ENCODE assay signal across 1 cellular context in the genomic region with DNA sequence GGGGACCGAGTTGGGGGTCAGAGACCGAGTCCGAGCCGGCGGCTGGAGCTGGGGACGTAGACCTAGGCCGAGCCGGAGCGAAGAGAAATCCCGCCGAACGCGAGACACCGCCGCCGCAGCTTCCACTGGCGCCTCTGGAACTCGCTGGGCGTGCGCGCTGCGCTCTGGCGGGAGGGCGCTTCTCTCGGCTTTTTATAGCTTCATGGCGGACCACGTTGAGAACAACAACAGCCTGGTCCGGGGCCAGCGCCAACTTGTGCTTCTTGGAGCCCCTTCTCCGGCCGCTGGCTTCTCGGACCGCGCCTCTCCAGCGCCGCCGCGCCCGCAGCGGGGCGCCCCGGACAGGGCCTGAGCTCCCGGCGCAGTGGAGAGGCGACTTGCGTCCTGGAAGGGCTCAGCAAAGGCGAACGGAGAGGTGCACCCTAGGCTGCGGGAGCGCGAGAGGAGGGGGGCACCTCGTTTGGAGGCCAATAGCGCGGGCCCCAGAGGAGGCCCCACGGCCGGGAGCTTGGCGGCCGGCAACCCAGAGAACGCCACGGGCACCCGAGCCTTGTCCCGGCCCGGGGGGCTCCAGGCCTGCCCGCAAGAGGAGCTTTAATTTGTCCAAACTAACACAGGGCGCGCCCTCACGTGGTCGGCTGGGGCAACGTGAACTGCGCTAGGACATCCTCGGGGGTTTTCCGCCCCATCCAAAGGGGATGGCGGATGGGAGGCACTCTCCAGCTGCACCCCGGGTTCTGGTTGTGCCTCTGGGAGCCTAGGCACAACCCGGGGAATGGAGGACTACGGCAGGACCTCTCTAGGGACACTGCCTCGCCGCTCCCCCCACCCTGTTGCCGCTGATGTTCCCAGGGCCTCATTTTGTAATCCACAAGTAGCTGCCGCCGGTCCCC.
TF ChIP-seq lines count a peak whose summit lies in the region.

No MANE protein-coding gene starts in this region.

TF ChIP-seq in HEK293, 187 proteins besides CTCF, POLR2A, EP300 and RAD21 (continued from another document):
- TF ChIP-seq, protein P1, sequence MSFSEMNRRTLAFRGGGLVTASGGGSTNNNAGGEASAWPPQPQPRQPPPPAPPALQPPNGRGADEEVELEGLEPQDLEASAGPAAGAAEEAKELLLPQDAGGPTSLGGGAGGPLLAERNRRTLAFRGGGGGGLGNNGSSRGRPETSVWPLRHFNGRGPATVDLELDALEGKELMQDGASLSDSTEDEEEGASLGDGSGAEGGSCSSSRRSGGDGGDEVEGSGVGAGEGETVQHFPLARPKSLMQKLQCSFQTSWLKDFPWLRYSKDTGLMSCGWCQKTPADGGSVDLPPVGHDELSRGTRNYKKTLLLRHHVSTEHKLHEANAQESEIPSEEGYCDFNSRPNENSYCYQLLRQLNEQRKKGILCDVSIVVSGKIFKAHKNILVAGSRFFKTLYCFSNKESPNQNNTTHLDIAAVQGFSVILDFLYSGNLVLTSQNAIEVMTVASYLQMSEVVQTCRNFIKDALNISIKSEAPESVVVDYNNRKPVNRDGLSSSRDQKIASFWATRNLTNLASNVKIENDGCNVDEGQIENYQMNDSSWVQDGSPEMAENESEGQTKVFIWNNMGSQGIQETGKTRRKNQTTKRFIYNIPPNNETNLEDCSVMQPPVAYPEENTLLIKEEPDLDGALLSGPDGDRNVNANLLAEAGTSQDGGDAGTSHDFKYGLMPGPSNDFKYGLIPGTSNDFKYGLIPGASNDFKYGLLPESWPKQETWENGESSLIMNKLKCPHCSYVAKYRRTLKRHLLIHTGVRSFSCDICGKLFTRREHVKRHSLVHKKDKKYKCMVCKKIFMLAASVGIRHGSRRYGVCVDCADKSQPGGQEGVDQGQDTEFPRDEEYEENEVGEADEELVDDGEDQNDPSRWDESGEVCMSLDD (tag by site-specific recombination; IDR thresholded peaks at IDR 0.05), result peak; percentile 61; the same call in 1 of the 2 replicates
- TF ChIP-seq EGR2 (tag by site-specific recombination; IDR thresholded peaks at IDR 0.05; ENCODE audit: low read depth), result no peak
- TF ChIP-seq, protein P2, sequence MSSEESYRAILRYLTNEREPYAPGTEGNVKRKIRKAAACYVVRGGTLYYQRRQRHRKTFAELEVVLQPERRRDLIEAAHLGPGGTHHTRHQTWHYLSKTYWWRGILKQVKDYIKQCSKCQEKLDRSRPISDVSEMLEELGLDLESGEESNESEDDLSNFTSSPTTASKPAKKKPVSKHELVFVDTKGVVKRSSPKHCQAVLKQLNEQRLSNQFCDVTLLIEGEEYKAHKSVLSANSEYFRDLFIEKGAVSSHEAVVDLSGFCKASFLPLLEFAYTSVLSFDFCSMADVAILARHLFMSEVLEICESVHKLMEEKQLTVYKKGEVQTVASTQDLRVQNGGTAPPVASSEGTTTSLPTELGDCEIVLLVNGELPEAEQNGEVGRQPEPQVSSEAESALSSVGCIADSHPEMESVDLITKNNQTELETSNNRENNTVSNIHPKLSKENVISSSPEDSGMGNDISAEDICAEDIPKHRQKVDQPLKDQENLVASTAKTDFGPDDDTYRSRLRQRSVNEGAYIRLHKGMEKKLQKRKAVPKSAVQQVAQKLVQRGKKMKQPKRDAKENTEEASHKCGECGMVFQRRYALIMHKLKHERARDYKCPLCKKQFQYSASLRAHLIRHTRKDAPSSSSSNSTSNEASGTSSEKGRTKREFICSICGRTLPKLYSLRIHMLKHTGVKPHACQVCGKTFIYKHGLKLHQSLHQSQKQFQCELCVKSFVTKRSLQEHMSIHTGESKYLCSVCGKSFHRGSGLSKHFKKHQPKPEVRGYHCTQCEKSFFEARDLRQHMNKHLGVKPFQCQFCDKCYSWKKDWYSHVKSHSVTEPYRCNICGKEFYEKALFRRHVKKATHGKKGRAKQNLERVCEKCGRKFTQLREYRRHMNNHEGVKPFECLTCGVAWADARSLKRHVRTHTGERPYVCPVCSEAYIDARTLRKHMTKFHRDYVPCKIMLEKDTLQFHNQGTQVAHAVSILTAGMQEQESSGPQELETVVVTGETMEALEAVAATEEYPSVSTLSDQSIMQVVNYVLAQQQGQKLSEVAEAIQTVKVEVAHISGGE (tag by site-specific recombination; conservative IDR thresholded peaks at IDR 0.05; ENCODE audit: low read depth), result no peak
- peak; percentile 74 for TF ChIP-seq ZBTB8A (tag by site-specific recombination; IDR thresholded peaks at IDR 0.05)
- TF ChIP-seq, protein P3, sequence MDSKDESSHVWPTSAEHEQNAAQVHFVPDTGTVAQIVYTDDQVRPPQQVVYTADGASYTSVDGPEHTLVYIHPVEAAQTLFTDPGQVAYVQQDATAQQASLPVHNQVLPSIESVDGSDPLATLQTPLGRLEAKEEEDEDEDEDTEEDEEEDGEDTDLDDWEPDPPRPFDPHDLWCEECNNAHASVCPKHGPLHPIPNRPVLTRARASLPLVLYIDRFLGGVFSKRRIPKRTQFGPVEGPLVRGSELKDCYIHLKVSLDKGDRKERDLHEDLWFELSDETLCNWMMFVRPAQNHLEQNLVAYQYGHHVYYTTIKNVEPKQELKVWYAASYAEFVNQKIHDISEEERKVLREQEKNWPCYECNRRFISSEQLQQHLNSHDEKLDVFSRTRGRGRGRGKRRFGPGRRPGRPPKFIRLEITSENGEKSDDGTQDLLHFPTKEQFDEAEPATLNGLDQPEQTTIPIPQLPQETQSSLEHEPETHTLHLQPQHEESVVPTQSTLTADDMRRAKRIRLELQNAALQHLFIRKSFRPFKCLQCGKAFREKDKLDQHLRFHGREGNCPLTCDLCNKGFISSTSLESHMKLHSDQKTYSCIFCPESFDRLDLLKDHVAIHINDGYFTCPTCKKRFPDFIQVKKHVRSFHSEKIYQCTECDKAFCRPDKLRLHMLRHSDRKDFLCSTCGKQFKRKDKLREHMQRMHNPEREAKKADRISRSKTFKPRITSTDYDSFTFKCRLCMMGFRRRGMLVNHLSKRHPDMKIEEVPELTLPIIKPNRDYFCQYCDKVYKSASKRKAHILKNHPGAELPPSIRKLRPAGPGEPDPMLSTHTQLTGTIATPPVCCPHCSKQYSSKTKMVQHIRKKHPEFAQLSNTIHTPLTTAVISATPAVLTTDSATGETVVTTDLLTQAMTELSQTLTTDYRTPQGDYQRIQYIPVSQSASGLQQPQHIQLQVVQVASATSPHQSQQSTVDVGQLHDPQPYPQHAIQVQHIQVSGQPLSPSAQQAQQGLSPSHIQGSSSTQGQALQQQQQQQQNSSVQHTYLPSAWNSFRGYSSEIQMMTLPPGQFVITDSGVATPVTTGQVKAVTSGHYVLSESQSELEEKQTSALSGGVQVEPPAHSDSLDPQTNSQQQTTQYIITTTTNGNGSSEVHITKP (tag by site-specific recombination; IDR thresholded peaks at IDR 0.05), result 0 out of 2 replicates have a peak, but pooled peaks have one; percentile 30
- TF ChIP-seq, protein P4, sequence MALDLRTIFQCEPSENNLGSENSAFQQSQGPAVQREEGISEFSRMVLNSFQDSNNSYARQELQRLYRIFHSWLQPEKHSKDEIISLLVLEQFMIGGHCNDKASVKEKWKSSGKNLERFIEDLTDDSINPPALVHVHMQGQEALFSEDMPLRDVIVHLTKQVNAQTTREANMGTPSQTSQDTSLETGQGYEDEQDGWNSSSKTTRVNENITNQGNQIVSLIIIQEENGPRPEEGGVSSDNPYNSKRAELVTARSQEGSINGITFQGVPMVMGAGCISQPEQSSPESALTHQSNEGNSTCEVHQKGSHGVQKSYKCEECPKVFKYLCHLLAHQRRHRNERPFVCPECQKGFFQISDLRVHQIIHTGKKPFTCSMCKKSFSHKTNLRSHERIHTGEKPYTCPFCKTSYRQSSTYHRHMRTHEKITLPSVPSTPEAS (tag by site-specific recombination; IDR thresholded peaks at IDR 0.05), result peak; percentile 12; the same call in 1 of the 2 replicates
- no peak for TF ChIP-seq ZNF677 (tag by site-specific recombination; IDR thresholded peaks at IDR 0.05)
- TF ChIP-seq ZXDB (tag by site-specific recombination; IDR thresholded peaks at IDR 0.05), result peak; percentile 66
- peak; percentile 70; the same call in 1 of the 2 replicates for TF ChIP-seq ZNF561 (tag by site-specific recombination; IDR thresholded peaks at IDR 0.05; ENCODE audit: borderline replicate concordance)
- peak; percentile 49 for TF ChIP-seq ZIC2 (tag by site-specific recombination; IDR thresholded peaks at IDR 0.05)
- TF ChIP-seq OSR2 (tag by site-specific recombination; IDR thresholded peaks at IDR 0.05), result no peak
- TF ChIP-seq ZNF2 (tag by site-specific recombination; IDR thresholded peaks at IDR 0.05), result peak; percentile 49; the same call in 1 of the 2 replicates
- TF ChIP-seq GLI4 (tag by site-specific recombination; IDR thresholded peaks at IDR 0.05), result no peak
- TF ChIP-seq ZNF426 (tag by site-specific recombination; IDR thresholded peaks at IDR 0.05), result no peak
- no peak for TF ChIP-seq SCRT1 (tag by site-specific recombination; IDR thresholded peaks at IDR 0.05; ENCODE audit: borderline replicate concordance)
- peak; percentile 37 for TF ChIP-seq ZSCAN30 (tag by site-specific recombination; IDR thresholded peaks at IDR 0.05)
- TF ChIP-seq ZNF423 (tag by site-specific recombination; IDR thresholded peaks at IDR 0.05), result no peak
- TF ChIP-seq ZNF169 (tag by site-specific recombination; IDR thresholded peaks at IDR 0.05), result no peak
- TF ChIP-seq, protein P5, sequence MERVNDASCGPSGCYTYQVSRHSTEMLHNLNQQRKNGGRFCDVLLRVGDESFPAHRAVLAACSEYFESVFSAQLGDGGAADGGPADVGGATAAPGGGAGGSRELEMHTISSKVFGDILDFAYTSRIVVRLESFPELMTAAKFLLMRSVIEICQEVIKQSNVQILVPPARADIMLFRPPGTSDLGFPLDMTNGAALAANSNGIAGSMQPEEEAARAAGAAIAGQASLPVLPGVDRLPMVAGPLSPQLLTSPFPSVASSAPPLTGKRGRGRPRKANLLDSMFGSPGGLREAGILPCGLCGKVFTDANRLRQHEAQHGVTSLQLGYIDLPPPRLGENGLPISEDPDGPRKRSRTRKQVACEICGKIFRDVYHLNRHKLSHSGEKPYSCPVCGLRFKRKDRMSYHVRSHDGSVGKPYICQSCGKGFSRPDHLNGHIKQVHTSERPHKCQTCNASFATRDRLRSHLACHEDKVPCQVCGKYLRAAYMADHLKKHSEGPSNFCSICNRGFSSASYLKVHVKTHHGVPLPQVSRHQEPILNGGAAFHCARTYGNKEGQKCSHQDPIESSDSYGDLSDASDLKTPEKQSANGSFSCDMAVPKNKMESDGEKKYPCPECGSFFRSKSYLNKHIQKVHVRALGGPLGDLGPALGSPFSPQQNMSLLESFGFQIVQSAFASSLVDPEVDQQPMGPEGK (tag by site-specific recombination; IDR thresholded peaks at IDR 0.05), result peak; percentile 67
- TF ChIP-seq ZFP37 (tag by site-specific recombination; IDR thresholded peaks at IDR 0.05), result peak; percentile 54; the same call in 1 of the 2 replicates
- TF ChIP-seq ZNF660 (tag by site-specific recombination; IDR thresholded peaks at IDR 0.05), result peak; percentile 73
- TF ChIP-seq YY2 (tag by site-specific recombination; IDR thresholded peaks at IDR 0.05), result peak; percentile 43
- peak; percentile 43; the same call in 1 of the 2 replicates for TF ChIP-seq KLF9 (tag by site-specific recombination; IDR thresholded peaks at IDR 0.05; ENCODE audit: low read depth)
- TF ChIP-seq, protein P6, sequence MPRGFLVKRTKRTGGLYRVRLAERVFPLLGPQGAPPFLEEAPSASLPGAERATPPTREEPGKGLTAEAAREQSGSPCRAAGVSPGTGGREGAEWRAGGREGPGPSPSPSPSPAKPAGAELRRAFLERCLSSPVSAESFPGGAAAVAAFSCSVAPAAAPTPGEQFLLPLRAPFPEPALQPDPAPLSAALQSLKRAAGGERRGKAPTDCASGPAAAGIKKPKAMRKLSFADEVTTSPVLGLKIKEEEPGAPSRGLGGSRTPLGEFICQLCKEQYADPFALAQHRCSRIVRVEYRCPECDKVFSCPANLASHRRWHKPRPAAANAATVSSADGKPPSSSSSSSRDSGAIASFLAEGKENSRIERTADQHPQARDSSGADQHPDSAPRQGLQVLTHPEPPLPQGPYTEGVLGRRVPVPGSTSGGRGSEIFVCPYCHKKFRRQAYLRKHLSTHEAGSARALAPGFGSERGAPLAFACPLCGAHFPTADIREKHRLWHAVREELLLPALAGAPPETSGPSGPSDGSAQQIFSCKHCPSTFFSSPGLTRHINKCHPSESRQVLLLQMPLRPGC (tag by site-specific recombination; IDR thresholded peaks at IDR 0.05), result 0 out of 2 replicates have a peak, but pooled peaks have one; percentile 45
- TF ChIP-seq ZNF335 (tag by site-specific recombination; conservative IDR thresholded peaks at IDR 0.05), result peak; percentile 93
- TF ChIP-seq, protein P7, sequence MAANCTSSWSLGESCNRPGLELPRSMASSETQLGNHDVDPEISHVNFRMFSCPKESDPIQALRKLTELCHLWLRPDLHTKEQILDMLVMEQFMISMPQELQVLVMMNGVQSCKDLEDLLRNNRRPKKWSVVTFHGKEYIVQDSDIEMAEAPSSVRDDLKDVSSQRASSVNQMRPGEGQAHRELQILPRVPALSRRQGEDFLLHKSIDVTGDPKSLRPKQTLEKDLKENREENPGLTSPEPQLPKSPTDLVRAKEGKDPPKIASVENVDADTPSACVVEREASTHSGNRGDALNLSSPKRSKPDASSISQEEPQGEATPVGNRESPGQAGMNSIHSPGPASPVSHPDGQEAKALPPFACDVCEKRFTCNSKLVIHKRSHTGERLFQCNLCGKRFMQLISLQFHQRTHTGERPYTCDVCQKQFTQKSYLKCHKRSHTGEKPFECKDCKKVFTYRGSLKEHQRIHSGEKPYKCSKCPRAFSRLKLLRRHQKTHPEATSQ (tag by site-specific recombination; IDR thresholded peaks at IDR 0.05), result peak; percentile 42; the same call in 1 of the 2 replicates
- TF ChIP-seq, protein P8, sequence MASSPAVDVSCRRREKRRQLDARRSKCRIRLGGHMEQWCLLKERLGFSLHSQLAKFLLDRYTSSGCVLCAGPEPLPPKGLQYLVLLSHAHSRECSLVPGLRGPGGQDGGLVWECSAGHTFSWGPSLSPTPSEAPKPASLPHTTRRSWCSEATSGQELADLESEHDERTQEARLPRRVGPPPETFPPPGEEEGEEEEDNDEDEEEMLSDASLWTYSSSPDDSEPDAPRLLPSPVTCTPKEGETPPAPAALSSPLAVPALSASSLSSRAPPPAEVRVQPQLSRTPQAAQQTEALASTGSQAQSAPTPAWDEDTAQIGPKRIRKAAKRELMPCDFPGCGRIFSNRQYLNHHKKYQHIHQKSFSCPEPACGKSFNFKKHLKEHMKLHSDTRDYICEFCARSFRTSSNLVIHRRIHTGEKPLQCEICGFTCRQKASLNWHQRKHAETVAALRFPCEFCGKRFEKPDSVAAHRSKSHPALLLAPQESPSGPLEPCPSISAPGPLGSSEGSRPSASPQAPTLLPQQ (tag by site-specific recombination; IDR thresholded peaks at IDR 0.05), result peak; percentile 71; the same call in 1 of the 2 replicates
- TF ChIP-seq HOXC10 (CRISPR knock-in tag; IDR thresholded peaks at IDR 0.05), result no peak
- no peak for TF ChIP-seq ZNF121 (tag by site-specific recombination; IDR thresholded peaks at IDR 0.05)
TF ChIP-seq in HEK293: peak in this region for 40.
